ENCODE assay signal across 6 cellular contexts in genomic region chr16:30369091-30369937, GRCh38. TPM values are rescaled to one million over a fixed set of nuclear protein-coding genes. Genes with fewer than 3 reads are reported as not detected.
DNase-seq lines count a peak whose midpoint lies in the region; ATAC-seq and FAIRE-seq lines count a peak whose summit lies in the region.

No MANE protein-coding gene starts in this region.

- POLR2A ChIA-PET in CD8-positive, alpha-beta memory T cell (lab: Charles Lee) = interaction anchor here (1.1 to 2.7 kb wide), 5 partner anchors 9 to 48 kb away, joined by 3 to 35 read pairs (median 9); partner anchors contain the start of genes CD2BP2 and SEPTIN1
- POLR2A ChIA-PET in activated CD4-positive, alpha-beta memory T cell treated with anti-CD3 and anti-CD28 coated beads for 36 hours (lab: Charles Lee) = interaction anchor here (0.9 to 3.5 kb wide), 6 partner anchors 13 to 40 kb away, joined by 3 to 16 read pairs (median 4); partner anchors contain the start of genes SEPTIN1 and ZNF771

- peaks cover 0 to 2% of the 10 kb centered on the region in 2 donors for H3K27me3 Mint-ChIP-seq in CD8-positive, alpha-beta memory T cell
- peaks cover 3% of the 10 kb centered on the region for H3K27me3 Mint-ChIP-seq in activated CD4-positive, alpha-beta memory T cell treated with anti-CD3 and anti-CD28 coated beads for 36 hours

- CTCF ChIA-PET in CD8-positive, alpha-beta memory T cell (lab: Charles Lee) = interaction anchor here (1.0 to 1.2 kb wide), 6 partner anchors 9 to 51 kb away, joined by 3 read pairs; partner anchors contain the start of gene ZNF771
- CTCF ChIA-PET in activated CD4-positive, alpha-beta memory T cell treated with anti-CD3 and anti-CD28 coated beads for 36 hours (lab: Charles Lee) = interaction anchor here (2.0 to 3.4 kb wide), 3 partner anchors 13 to 40 kb away, joined by 10 to 18 read pairs (median 11); partner anchors contain the start of genes CD2BP2 and SEPTIN1

- H3K36me3 Mint-ChIP-seq in CD8-positive, alpha-beta memory T cell = peaks cover 0 to 31% (median 5%) of the 10 kb centered on the region in 3 donors
- H3K36me3 Mint-ChIP-seq in activated CD4-positive, alpha-beta memory T cell treated with anti-CD3 and anti-CD28 coated beads for 36 hours = peaks cover 36% of the 10 kb centered on the region

- peak overlapping the region; percentile 62 for H3K27ac ChIP-seq in CD8-positive, alpha-beta memory T cell (ENCODE audit: low read depth, low read length)

- H3K4me3 Mint-ChIP-seq in CD8-positive, alpha-beta memory T cell = peak overlapping the region; percentile 83 to 91 (median 89)
- peak overlapping the region; percentile 91 for H3K4me3 Mint-ChIP-seq in activated CD4-positive, alpha-beta memory T cell treated with anti-CD3 and anti-CD28 coated beads for 36 hours

- DNase-seq in CD8-positive, alpha-beta memory T cell = no peak
- DNase-seq in activated CD4-positive, alpha-beta memory T cell treated with anti-CD3 and anti-CD28 coated beads for 36 hours = no peak
- DNase-seq in kidney tubule cell (ENCODE audit: low spot score) (peak; percentile 9), urothelium cell line (ENCODE audit: low spot score) (no peak), NCI-H748 treated with DMSO at 0.1 percent for 48 hours (lab: John Stamatoyannopoulos, UW) (no peak)

- H3K36me3 ChIP-seq in CD8-positive, alpha-beta memory T cell (ENCODE audit: insufficient read depth, low read length) = peaks cover 7% of the 10 kb centered on the region

- H3K9me3 ChIP-seq in CD8-positive, alpha-beta memory T cell (ENCODE audit: low read length) = no peaks in the 10 kb centered on the region

- intact Hi-C loops in activated CD4-positive, alpha-beta memory T cell treated with anti-CD3 and anti-CD28 coated beads for 36 hours (cut with micrococcal nuclease) = no loop called here

- peak overlapping the region; percentile 43 to 94 (median 68) for H3K27ac Mint-ChIP-seq in CD8-positive, alpha-beta memory T cell
- peak overlapping the region; percentile 49 for H3K27ac Mint-ChIP-seq in activated CD4-positive, alpha-beta memory T cell treated with anti-CD3 and anti-CD28 coated beads for 36 hours

- H3K4me1 ChIP-seq in CD8-positive, alpha-beta memory T cell (ENCODE audit: insufficient read depth, low read length) = peaks cover 35% of the 10 kb centered on the region

- ATAC-seq in HG03108 (IDR thresholded peaks at IDR 0.05; ENCODE audit: unreplicated experiment) = no peak

- no peaks in the 10 kb centered on the region for H3K9me3 Mint-ChIP-seq in CD8-positive, alpha-beta memory T cell
- no peaks in the 10 kb centered on the region for H3K9me3 Mint-ChIP-seq in activated CD4-positive, alpha-beta memory T cell treated with anti-CD3 and anti-CD28 coated beads for 36 hours

- FAIRE-seq in urothelium cell line (lab: Jason Lieb, UNC) = no peak

- peaks cover 44 to 63% (median 59%) of the 10 kb centered on the region in 3 donors for H3K4me1 Mint-ChIP-seq in CD8-positive, alpha-beta memory T cell
- H3K4me1 Mint-ChIP-seq in activated CD4-positive, alpha-beta memory T cell treated with anti-CD3 and anti-CD28 coated beads for 36 hours (ENCODE audit: low read depth) = peaks cover 41% of the 10 kb centered on the region

- H3K27me3 ChIP-seq in CD8-positive, alpha-beta memory T cell (ENCODE audit: insufficient read depth, low read length, poor library complexity, severe bottlenecking) = no peaks in the 10 kb centered on the region

- peak overlapping the region; percentile 88 for H3K4me3 ChIP-seq in CD8-positive, alpha-beta memory T cell (ENCODE audit: low read length)

RNA-seq across cellular contexts. Expression of gene TBC1D10B, which starts 1.0 kb away (rescaled TPM):
- 10 to 100 TPM; 59.0 to 61.4 TPM for total RNA-seq in CD8-positive, alpha-beta memory T cell
- 17.3 TPM for polyA plus RNA-seq in CD8-positive, alpha-beta memory T cell
- total RNA-seq in activated CD4-positive, alpha-beta memory T cell treated with anti-CD3 and anti-CD28 coated beads for 36 hours = 10 to 100 TPM; 54.7 to 54.8 TPM

RNA-seq across cellular contexts. Expression of gene MYL11, which starts 5.3 kb away (rescaled TPM):
- total RNA-seq in CD8-positive, alpha-beta memory T cell = 1 to 10 TPM; 1.9 to 2.4 TPM
- polyA plus RNA-seq in CD8-positive, alpha-beta memory T cell = 4.6 TPM
- 1 to 10 TPM in 1 of 2 experiments, under 1 TPM in 1; 0.83 to 1.6 TPM for total RNA-seq in activated CD4-positive, alpha-beta memory T cell treated with anti-CD3 and anti-CD28 coated beads for 36 hours

RNA-seq across cellular contexts. Expression of gene SEPTIN1, which starts 13.0 kb away (rescaled TPM):
- 100 to 1,000 TPM; 187 to 193 TPM for total RNA-seq in CD8-positive, alpha-beta memory T cell
- polyA plus RNA-seq in CD8-positive, alpha-beta memory T cell = 227 TPM
- 100 to 1,000 TPM; 199 to 202 TPM for total RNA-seq in activated CD4-positive, alpha-beta memory T cell treated with anti-CD3 and anti-CD28 coated beads for 36 hours

RNA-seq across cellular contexts. Expression of gene CD2BP2, which starts 14.2 kb away (rescaled TPM):
- total RNA-seq in CD8-positive, alpha-beta memory T cell = 10 to 100 TPM; 84.5 to 89.5 TPM
- polyA plus RNA-seq in CD8-positive, alpha-beta memory T cell = 27.2 TPM
- 10 to 100 TPM; 60.7 to 61.4 TPM for total RNA-seq in activated CD4-positive, alpha-beta memory T cell treated with anti-CD3 and anti-CD28 coated beads for 36 hours

RNA-seq across cellular contexts. Expression of gene ZNF48, which starts 25.9 kb away (rescaled TPM):
- 10 to 100 TPM; 18.4 to 19.3 TPM for total RNA-seq in CD8-positive, alpha-beta memory T cell
- polyA plus RNA-seq in CD8-positive, alpha-beta memory T cell = 10.2 TPM
- 10 to 100 TPM; 13.1 to 13.6 TPM for total RNA-seq in activated CD4-positive, alpha-beta memory T cell treated with anti-CD3 and anti-CD28 coated beads for 36 hours
